Comparison of ENCODE assay signal across 11 cellular contexts in the genomic region with DNA sequence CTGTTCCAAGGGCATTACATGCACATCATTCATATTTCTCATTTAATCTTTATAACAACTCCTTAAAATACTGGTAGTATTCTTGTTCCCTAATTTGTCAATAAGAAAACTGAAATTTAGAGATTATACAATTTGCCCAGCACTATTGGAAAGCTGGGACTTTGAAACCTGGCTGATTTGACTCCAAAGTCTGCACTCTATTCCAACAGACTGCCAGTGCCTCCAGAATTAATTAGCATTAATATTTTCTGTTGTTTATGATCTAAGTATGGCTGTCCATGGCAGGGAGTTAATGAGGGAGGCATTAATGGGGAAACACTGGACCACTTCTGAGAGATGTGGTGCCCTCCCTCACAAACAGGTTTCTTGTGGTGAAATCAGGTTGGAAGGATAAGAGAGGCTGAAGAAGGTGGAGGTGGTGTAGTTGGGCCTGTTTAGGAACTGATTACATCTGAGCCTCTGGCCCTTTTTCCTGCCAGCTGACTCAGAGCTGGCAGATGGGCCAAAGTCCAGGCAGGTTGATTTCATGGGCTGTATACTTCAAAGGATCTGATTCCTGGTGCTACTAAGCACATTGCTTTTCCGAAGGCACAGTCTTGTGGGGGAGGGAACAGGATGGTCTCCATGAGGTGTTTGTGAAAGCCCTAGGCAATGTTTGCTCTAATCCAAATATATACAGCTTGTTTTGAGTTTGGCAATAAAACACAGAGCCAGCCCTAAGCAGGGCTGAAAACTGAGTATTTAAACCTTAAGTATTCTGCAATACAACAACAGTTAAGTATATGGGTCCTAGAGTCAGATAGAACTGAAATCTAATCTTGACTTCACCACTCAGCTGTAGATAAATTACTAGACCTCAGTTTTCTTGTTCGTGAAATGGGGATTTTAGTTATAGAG. TPM values are rescaled to one million over a fixed set of nuclear protein-coding genes. Genes with fewer than 3 reads are reported as not detected.
DNase-seq lines count a peak whose midpoint lies in the region; FAIRE-seq and TF ChIP-seq lines count a peak whose summit lies in the region.
"Had no signal": no experiment of that assay in that cellular context is flagged by ENCODE, and none has a peak within 500 bp of the region (broad histone marks: within the 10 kb centered on the region; RNA-seq: fewer than 3 reads in every experiment).

No MANE protein-coding gene starts in this region.

- POLR2A ChIA-PET in RWPE1 (lab: Yijun Ruan, JAX; ENCODE audit: low non-redundant PET): no interaction called here
- POLR2A ChIA-PET in GM10248 (lab: Yijun Ruan, JAX): no interaction called here

- H3K9me3 ChIP-seq in stomach: no peaks in the 10 kb centered on the region

- CTCF ChIA-PET in RWPE1 (lab: Yijun Ruan, JAX): interaction anchor here (0.8 kb wide), 1 partner anchor 67 kb away, joined by 4 read pairs; no protein-coding TSS in a partner anchor
- CTCF ChIA-PET in GM10248 (lab: Yijun Ruan, JAX): interaction anchor here (1.2 to 1.6 kb wide), 4 partner anchors 11 to 23 kb away, joined by 3 to 4 read pairs (median 3); no protein-coding TSS in a partner anchor

- peaks cover 5 to 18% (median 12%) of the 10 kb centered on the region in 4 donors for H3K4me1 ChIP-seq in stomach

- no peak for TF ChIP-seq EP300 in stomach (IDR thresholded peaks at IDR 0.05)

- H3K27ac ChIP-seq in RWPE1: no peak overlapping the region
- peak overlapping the region; percentile 19 to 42 (median 41) for H3K27ac ChIP-seq in stomach

- TF ChIP-seq CTCF in RWPE1 (conservative IDR thresholded peaks at IDR 0.05; ENCODE audit: low read depth) (no peak), stomach (IDR thresholded peaks at IDR 0.05) (no peak), GM10248 (IDR thresholded peaks at IDR 0.05; ENCODE audit: control extremely low read depth, extremely low read depth, low read depth, missing control alignments) (no peak)

- peak; percentile 82 for FAIRE-seq in islet of Langerhans (lab: Jason Lieb, UNC)
- FAIRE-seq: astrocyte, HTR-8/SVneo had no signal

- H3K4me3 ChIP-seq in stomach: no peak overlapping the region

- intact Hi-C loops in stomach (cut with DNase I; ENCODE audit: low total_unique reads): no loop called here

- 31 to 47% (median 35%) methylated on average over 2 of the region's 2 CpGs for WGBS in stomach, 5 donors

- no peaks in the 10 kb centered on the region for H3K36me3 ChIP-seq in stomach

- DNase-seq in NCI-H82 (lab: John Stamatoyannopoulos, UW) (peak; percentile 68), NCI-H82 treated with DMSO at 0.1 percent for 48 hours (lab: John Stamatoyannopoulos, UW; ENCODE audit: unreplicated experiment) (no peak), RWPE1 (ENCODE audit: low spot score) (peak; percentile 36), stomach (peak; percentile 78), GM10248 (ENCODE audit: extremely low spot score) (no peak)
- no peak for DNase-seq in activated CD8-positive, alpha-beta memory T cell treated with anti-CD3 and anti-CD28 coated beads for 24 hours
- DNase-seq in activated T-cell treated with anti-CD3 and anti-CD28 coated beads, Interleukin-2, amount 50 U/mL, for 48 hours: no peak
- DNase-seq: activated CD4-positive, alpha-beta memory T cell treated with anti-CD3 and anti-CD28 coated beads, Interleukin-2, amount 10 ng/mL, durations not matched to agents 7 days and 5 days had no signal

- no peak for TF ChIP-seq POLR2A in stomach (IDR thresholded peaks at IDR 0.05)

- H3K27me3 ChIP-seq in stomach: no peaks in the 10 kb centered on the region

RNA-seq across cellular contexts. Expression of a gene that starts 21.0 kb away (rescaled TPM):
- total RNA-seq in stomach: 10 to 100 TPM in 1 of 5 donors, 1 to 10 TPM in 3, under 1 TPM in 1; 0.29 to 14.0 (median 3.9) TPM
- polyA plus RNA-seq in stomach: 1 to 10 TPM; 1.5 to 5.3 (median 2.2) TPM

Comparison
In these comparisons a context has a peak if more than half of its experiments do, and no peak if none do; other contexts are left out.
1. DNase-seq: peak in NCI-H82 (single experiment), RWPE1 (single experiment) and stomach (single experiment); none in NCI-H82 treated with DMSO at 0.1 percent for 48 hours (single experiment), activated CD8-positive, alpha-beta memory T cell treated with anti-CD3 and anti-CD28 coated beads for 24 hours (single experiment), GM10248 (single experiment) and activated T-cell treated with anti-CD3 and anti-CD28 coated beads, Interleukin-2, amount 50 U/mL, for 48 hours (0 of 2).